Comparison of ENCODE assay signal across 17 cellular contexts in genomic region chr3:127787966-127788365, GRCh38. TPM values are rescaled to one million over a fixed set of nuclear protein-coding genes. Genes with fewer than 3 reads are reported as not detected.
DNase-seq lines count a peak whose midpoint lies in the region; ATAC-seq and TF ChIP-seq lines count a peak whose summit lies in the region.
"Had no signal": no experiment of that assay in that cellular context is flagged by ENCODE, and none has a peak within 500 bp of the region (broad histone marks: within the 10 kb centered on the region; RNA-seq: fewer than 3 reads in every experiment).

No MANE protein-coding gene starts in this region.

- H3K9me3 ChIP-seq in adipocyte (ENCODE audit: control insufficient read depth, low read length) = no peaks in the 10 kb centered on the region
- H3K9me3 ChIP-seq in colonic mucosa = no peaks in the 10 kb centered on the region
- no peaks in the 10 kb centered on the region for H3K9me3 ChIP-seq in suprapubic skin
- H3K9me3 ChIP-seq: BE2C had no signal

- H3K27ac ChIP-seq in colonic mucosa = peak overlapping the region; percentile 88
- peak overlapping the region; percentile 2 for H3K27ac ChIP-seq in suprapubic skin
- H3K27ac ChIP-seq: neural progenitor cell had no signal

- no peak overlapping the region for H3K4me3 ChIP-seq in adipocyte (ENCODE audit: low read length)
- no peak overlapping the region for H3K4me3 ChIP-seq in colonic mucosa
- H3K4me3 ChIP-seq in suprapubic skin = no peak overlapping the region
- H3K4me3 ChIP-seq: GM12878, neural progenitor cell had no signal

- no peak for ATAC-seq in HG03159 (IDR thresholded peaks at IDR 0.05; ENCODE audit: unreplicated experiment)
- ATAC-seq: GM12878; HepG2; Panc1; stimulated activated naive CD8-positive, alpha-beta T cell treated with anti-CD3 and anti-CD28 coated beads, Interleukin-15, Interleukin-2, amounts not matched to agents 100 U/mL and 50 U/mL, for 24 hours had no signal

- WGBS in suprapubic skin = 70% methylated on average over 4 of the region's 4 CpGs

- H3K36me3 ChIP-seq in adipocyte (ENCODE audit: control insufficient read depth, insufficient read depth, low read length, severe bottlenecking) = no peaks in the 10 kb centered on the region
- no peaks in the 10 kb centered on the region for H3K36me3 ChIP-seq in colonic mucosa
- no peaks in the 10 kb centered on the region for H3K36me3 ChIP-seq in suprapubic skin
- H3K36me3 ChIP-seq: BE2C, neural progenitor cell had no signal

- peaks cover 60% of the 10 kb centered on the region for H3K4me1 ChIP-seq in adipocyte (ENCODE audit: control insufficient read depth, insufficient read depth, low read length)
- H3K4me1 ChIP-seq in colonic mucosa = peaks cover 12% of the 10 kb centered on the region
- H3K4me1 ChIP-seq in suprapubic skin = peaks cover 50% of the 10 kb centered on the region

- H3K27me3 ChIP-seq in adipocyte (replicated peaks; ENCODE audit: control insufficient read depth, insufficient read depth, low read length) (no peaks in the 10 kb centered on the region), colonic mucosa (no peaks in the 10 kb centered on the region), suprapubic skin (no peaks in the 10 kb centered on the region)
- H3K27me3 ChIP-seq: BE2C, neural progenitor cell had no signal

- TF ChIP-seq EP300 in suprapubic skin (IDR thresholded peaks at IDR 0.05) = no peak

- DNase-seq in adipocyte (ENCODE audit: low read depth) (no peak), colonic mucosa (no peak), midbrain (lab: John Stamatoyannopoulos, UW) (peak; percentile 13), suprapubic skin (ENCODE audit: low spot score in 2 of 2) (peak in 1 of 2 donors; percentile 1), cerebellum (ENCODE audit: low spot score) (no peak)
- DNase-seq in activated CD4-positive, alpha-beta T cell treated with anti-CD3 and anti-CD28 coated beads for 48 hours = no peak
- DNase-seq: activated CD4-positive, alpha-beta T cell treated with anti-CD3 and anti-CD28 coated beads, Interleukin-2, amount 10 ng/mL, durations not matched to agents 24 days and 14 days; activated naive CD4-positive, alpha-beta T cell; BE2C; GDM1; NCI-H82; stimulated activated naive CD8-positive, alpha-beta T cell treated with anti-CD3 and anti-CD28 coated beads, Interleukin-15, Interleukin-2, amounts not matched to agents 100 U/mL and 50 U/mL, for 24 hours had no signal

- H3K9ac ChIP-seq in adipocyte (ENCODE audit: low read length) (peak overlapping the region; percentile 42), colonic mucosa (ENCODE audit: low read depth in 2 of 2, low read length in 2 of 2) (no peak overlapping the region)
- H3K9ac ChIP-seq: neural progenitor cell had no signal

- no peak for TF ChIP-seq CTCF in colonic mucosa (IDR thresholded peaks at IDR 0.05)
- TF ChIP-seq CTCF in suprapubic skin (IDR thresholded peaks at IDR 0.05) = no peak

- intact Hi-C loops in colonic mucosa (cut with DNase I) = loop anchor here (5.0 kb wide), 1 partner anchor 39 kb away; no protein-coding TSS in a partner anchor

- no peak for TF ChIP-seq POLR2A in suprapubic skin (IDR thresholded peaks at IDR 0.05)

RNA-seq across cellular contexts. Expression of gene MGLL, which starts 34.3 kb away (rescaled TPM):
- 100 to 1,000 TPM; 123 to 200 TPM for total RNA-seq in colonic mucosa
- 10 to 100 TPM; 37.9 to 54.3 (median 45.2) TPM for total RNA-seq in suprapubic skin
- total RNA-seq in cerebellum = 11.6 TPM
- total RNA-seq: HepG2 had no signal
